ENCODE assay signal across 1 cellular context in genomic region chr6:27679968-27680694, GRCh38.
TF ChIP-seq lines count a peak whose summit lies in the region.

No MANE protein-coding gene starts in this region.

TF ChIP-seq in K562, 482 proteins besides CTCF, POLR2A, EP300 and RAD21 (continued from another document):
- TF ChIP-seq, protein P1, sequence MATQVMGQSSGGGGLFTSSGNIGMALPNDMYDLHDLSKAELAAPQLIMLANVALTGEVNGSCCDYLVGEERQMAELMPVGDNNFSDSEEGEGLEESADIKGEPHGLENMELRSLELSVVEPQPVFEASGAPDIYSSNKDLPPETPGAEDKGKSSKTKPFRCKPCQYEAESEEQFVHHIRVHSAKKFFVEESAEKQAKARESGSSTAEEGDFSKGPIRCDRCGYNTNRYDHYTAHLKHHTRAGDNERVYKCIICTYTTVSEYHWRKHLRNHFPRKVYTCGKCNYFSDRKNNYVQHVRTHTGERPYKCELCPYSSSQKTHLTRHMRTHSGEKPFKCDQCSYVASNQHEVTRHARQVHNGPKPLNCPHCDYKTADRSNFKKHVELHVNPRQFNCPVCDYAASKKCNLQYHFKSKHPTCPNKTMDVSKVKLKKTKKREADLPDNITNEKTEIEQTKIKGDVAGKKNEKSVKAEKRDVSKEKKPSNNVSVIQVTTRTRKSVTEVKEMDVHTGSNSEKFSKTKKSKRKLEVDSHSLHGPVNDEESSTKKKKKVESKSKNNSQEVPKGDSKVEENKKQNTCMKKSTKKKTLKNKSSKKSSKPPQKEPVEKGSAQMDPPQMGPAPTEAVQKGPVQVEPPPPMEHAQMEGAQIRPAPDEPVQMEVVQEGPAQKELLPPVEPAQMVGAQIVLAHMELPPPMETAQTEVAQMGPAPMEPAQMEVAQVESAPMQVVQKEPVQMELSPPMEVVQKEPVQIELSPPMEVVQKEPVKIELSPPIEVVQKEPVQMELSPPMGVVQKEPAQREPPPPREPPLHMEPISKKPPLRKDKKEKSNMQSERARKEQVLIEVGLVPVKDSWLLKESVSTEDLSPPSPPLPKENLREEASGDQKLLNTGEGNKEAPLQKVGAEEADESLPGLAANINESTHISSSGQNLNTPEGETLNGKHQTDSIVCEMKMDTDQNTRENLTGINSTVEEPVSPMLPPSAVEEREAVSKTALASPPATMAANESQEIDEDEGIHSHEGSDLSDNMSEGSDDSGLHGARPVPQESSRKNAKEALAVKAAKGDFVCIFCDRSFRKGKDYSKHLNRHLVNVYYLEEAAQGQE (CRISPR knock-in tag; IDR thresholded peaks at IDR 0.05; ENCODE audit: low read depth) = no peak
- no peak for TF ChIP-seq TAF7 (tag; IDR thresholded peaks at IDR 0.05)
- TF ChIP-seq, protein P2, sequence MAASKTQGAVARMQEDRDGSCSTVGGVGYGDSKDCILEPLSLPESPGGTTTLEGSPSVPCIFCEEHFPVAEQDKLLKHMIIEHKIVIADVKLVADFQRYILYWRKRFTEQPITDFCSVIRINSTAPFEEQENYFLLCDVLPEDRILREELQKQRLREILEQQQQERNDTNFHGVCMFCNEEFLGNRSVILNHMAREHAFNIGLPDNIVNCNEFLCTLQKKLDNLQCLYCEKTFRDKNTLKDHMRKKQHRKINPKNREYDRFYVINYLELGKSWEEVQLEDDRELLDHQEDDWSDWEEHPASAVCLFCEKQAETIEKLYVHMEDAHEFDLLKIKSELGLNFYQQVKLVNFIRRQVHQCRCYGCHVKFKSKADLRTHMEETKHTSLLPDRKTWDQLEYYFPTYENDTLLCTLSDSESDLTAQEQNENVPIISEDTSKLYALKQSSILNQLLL (CRISPR knock-in tag; IDR thresholded peaks at IDR 0.05; ENCODE audit: borderline replicate concordance) = peak; percentile 85
- no peak for TF ChIP-seq NCOA6 (IDR thresholded peaks at IDR 0.05)
- TF ChIP-seq, protein P3, sequence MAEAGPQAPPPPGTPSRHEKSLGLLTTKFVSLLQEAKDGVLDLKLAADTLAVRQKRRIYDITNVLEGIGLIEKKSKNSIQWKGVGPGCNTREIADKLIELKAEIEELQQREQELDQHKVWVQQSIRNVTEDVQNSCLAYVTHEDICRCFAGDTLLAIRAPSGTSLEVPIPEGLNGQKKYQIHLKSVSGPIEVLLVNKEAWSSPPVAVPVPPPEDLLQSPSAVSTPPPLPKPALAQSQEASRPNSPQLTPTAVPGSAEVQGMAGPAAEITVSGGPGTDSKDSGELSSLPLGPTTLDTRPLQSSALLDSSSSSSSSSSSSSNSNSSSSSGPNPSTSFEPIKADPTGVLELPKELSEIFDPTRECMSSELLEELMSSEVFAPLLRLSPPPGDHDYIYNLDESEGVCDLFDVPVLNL (CRISPR knock-in tag; IDR thresholded peaks at IDR 0.05; ENCODE audit: low read depth) = no peak
- no peak for TF ChIP-seq NR2C1 (IDR thresholded peaks at IDR 0.05)
- no peak for TF ChIP-seq NR2C1 (tag; IDR thresholded peaks at IDR 0.05)
- no peak for TF ChIP-seq DMBX1 (CRISPR knock-in tag; IDR thresholded peaks at IDR 0.05; ENCODE audit: borderline replicate concordance)
- no peak for TF ChIP-seq CREB3L1 (IDR thresholded peaks at IDR 0.05; ENCODE audit: borderline replicate concordance, low read depth)
- TF ChIP-seq C11orf30 (IDR thresholded peaks at IDR 0.05; ENCODE audit: low read depth) = no peak
- TF ChIP-seq, protein P4, sequence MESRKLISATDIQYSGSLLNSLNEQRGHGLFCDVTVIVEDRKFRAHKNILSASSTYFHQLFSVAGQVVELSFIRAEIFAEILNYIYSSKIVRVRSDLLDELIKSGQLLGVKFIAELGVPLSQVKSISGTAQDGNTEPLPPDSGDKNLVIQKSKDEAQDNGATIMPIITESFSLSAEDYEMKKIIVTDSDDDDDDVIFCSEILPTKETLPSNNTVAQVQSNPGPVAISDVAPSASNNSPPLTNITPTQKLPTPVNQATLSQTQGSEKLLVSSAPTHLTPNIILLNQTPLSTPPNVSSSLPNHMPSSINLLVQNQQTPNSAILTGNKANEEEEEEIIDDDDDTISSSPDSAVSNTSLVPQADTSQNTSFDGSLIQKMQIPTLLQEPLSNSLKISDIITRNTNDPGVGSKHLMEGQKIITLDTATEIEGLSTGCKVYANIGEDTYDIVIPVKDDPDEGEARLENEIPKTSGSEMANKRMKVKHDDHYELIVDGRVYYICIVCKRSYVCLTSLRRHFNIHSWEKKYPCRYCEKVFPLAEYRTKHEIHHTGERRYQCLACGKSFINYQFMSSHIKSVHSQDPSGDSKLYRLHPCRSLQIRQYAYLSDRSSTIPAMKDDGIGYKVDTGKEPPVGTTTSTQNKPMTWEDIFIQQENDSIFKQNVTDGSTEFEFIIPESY (CRISPR knock-in tag; IDR thresholded peaks at IDR 0.05) = peak; percentile 76
- TF ChIP-seq UBTF (IDR thresholded peaks at IDR 0.05; ENCODE audit: borderline replicate concordance in 1 of 2, low read depth in 2 of 2, low read length in 2 of 2) = no peak
- TF ChIP-seq HMGN3 (IDR thresholded peaks at IDR 0.05; ENCODE audit: borderline replicate concordance, extremely low read depth, insufficient read length, low read depth, low read length) = no peak
- TF ChIP-seq SRSF3 (IDR thresholded peaks at IDR 0.05; ENCODE audit: insufficient read depth, low read length) = no peak
TF ChIP-seq in K562: peak in this region for 3.
